Comparison of ENCODE assay signal across 8 cellular contexts in genomic region chr14:93655078-93655750, GRCh38.
DNase-seq lines count a peak whose midpoint lies in the region; ATAC-seq and TF ChIP-seq lines count a peak whose summit lies in the region.

No MANE protein-coding gene starts in this region.

- H3K27ac ChIP-seq in thyroid gland = no peak overlapping the region

- TF ChIP-seq CTCF in thyroid gland (IDR thresholded peaks at IDR 0.05) = peak; percentile 47 to 74 (median 58)

- H3K9me3 ChIP-seq in adipocyte (ENCODE audit: control insufficient read depth, low read length) = peaks cover 6% of the 10 kb centered on the region
- no peaks in the 10 kb centered on the region for H3K9me3 ChIP-seq in thyroid gland

- H3K27me3 ChIP-seq in adipocyte (replicated peaks; ENCODE audit: control insufficient read depth, insufficient read depth, low read length) (peaks cover 26% of the 10 kb centered on the region), thyroid gland (no peaks in the 10 kb centered on the region)

- no peak overlapping the region for H3K9ac ChIP-seq in adipocyte (ENCODE audit: low read length)

- peak; percentile 37 for DNase-seq in A172 (ENCODE audit: low spot score)
- peak; percentile 4 for DNase-seq in GM04504 (ENCODE audit: low read depth)
- DNase-seq in NCI-H1694 treated with DMSO at 0.1 percent for 48 hours (lab: John Stamatoyannopoulos, UW) = peak; percentile 92
- peak; percentile 91 for DNase-seq in adipocyte (ENCODE audit: low read depth)
- peak; percentile 39 to 70 for DNase-seq in hippocampal formation (lab: John Stamatoyannopoulos, UW)
- peak; percentile 6 to 18 for DNase-seq in thyroid gland
- no peak for DNase-seq in GF-D8 (lab: John Stamatoyannopoulos, UW)

- no peak for TF ChIP-seq POLR2A in thyroid gland (IDR thresholded peaks at IDR 0.05)

- H3K4me1 ChIP-seq in adipocyte (ENCODE audit: control insufficient read depth, insufficient read depth, low read length) (no peaks in the 10 kb centered on the region), thyroid gland (no peaks in the 10 kb centered on the region)

- H3K4me3 ChIP-seq in adipocyte (ENCODE audit: low read length) (no peak overlapping the region), thyroid gland (replicated peaks in 1 of 3) (no peak overlapping the region)

- no peak for ATAC-seq in HG03280 (IDR thresholded peaks at IDR 0.05; ENCODE audit: unreplicated experiment)

- H3K36me3 ChIP-seq in adipocyte (ENCODE audit: control insufficient read depth, insufficient read depth, low read length, severe bottlenecking) (no peaks in the 10 kb centered on the region), thyroid gland (no peaks in the 10 kb centered on the region)

- intact Hi-C loops in thyroid gland (cut with DNase I) = loop anchor here (2.0 to 5.0 kb wide), 2 partner anchors 132 to 238 kb away; partner anchors contain the start of gene PRIMA1

- 40 to 41% methylated on average over 10 of the region's 10 CpGs for WGBS in thyroid gland, 2 donors
